ENCODE assay signal across 8 cellular contexts in the genomic region with DNA sequence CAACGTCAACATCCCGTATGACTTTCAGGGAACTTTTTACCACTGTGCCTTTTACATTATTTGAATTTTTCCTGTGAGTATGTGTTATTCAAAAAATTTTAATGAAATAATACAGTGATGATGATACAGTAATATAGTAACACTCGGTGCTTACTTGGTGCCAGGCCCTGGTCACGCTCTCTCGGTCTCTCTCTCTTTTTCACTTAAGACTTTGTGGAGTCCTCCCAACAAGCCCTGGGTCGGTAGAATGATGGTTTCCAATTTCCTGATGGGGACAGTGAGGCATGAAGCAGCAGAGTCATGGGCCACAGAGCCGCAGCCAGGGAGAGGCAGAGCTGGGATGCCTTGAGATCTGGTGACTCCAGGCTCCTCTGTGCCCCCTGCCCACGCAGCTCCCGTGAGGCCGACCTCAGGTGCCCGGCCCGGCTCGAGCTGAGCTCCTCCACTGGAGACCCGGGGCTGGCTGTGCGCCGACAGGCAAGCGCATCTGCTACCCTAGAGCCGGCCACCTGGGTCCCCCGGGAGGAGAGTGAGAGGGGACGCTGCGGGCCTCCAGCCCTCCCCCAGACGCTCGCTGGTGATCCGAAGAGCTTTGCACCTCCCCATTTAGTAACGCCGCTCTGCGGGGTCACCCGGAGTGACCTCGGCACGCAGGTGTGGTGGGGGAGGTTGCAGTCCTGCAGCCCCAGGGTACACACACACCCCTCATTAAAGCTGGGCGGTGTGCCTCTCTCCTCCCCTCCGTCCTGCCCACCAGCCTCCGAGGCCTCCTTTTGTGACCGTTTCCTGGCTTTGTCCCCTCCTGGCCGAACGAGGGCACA. TPM values are rescaled to one million over a fixed set of nuclear protein-coding genes. Genes with fewer than 3 reads are reported as not detected.
DNase-seq lines count a peak whose midpoint lies in the region; ATAC-seq, FAIRE-seq and TF ChIP-seq lines count a peak whose summit lies in the region.

No MANE protein-coding gene starts in this region.

- no peaks in the 10 kb centered on the region for H3K79me2 ChIP-seq in GM12878 (ENCODE audit: control insufficient read depth, insufficient read depth, low read length)

- BruUV-seq in GM12878 (replicated peaks; lab: Mats Ljungman, UMichigan) = no TSS peak

- H3K4me3 ChIP-seq in GM12878 = no peak overlapping the region

- no peak for TF ChIP-seq POLR2A in GM12878 (IDR thresholded peaks at IDR 0.05; ENCODE audit: low read depth, low read length)

- no peak overlapping the region for H2AFZ ChIP-seq in GM12878 (ENCODE audit: control insufficient read depth, low read depth, low read length)

- intact Hi-C loops in GM12878 (cut with micrococcal nuclease; ENCODE audit: unreplicated experiment) = no loop called here

- H3K4me2 ChIP-seq in GM12878 (ENCODE audit: control insufficient read depth, insufficient read depth) = no peak overlapping the region

- no peaks in the 10 kb centered on the region for H4K20me1 ChIP-seq in GM12878 (ENCODE audit: control insufficient read depth, insufficient read depth)

- TF ChIP-seq CTCF in GM12878 (IDR thresholded peaks at IDR 0.05 in 2 of 3, conservative IDR thresholded peaks at IDR 0.05 in 1 of 3; ENCODE audit: control insufficient read depth in 2 of 3, extremely low read depth in 1 of 3, insufficient read depth in 1 of 3, low read depth in 3 of 3, low read length in 3 of 3) = no peak

- no peak for TF ChIP-seq RAD21 in GM12878 (IDR thresholded peaks at IDR 0.05; ENCODE audit: insufficient read depth, low read depth, low read length)

- in situ Hi-C loops in GM12878 (cut with MboI) = no loop called here

- no peak for FAIRE-seq in GM12878 (lab: Jason Lieb, UNC)

- no peak for TF ChIP-seq EP300 in GM12878 (IDR thresholded peaks at IDR 0.05; ENCODE audit: borderline replicate concordance in 1 of 2, control insufficient read depth in 1 of 2, low read depth in 2 of 2, low read length in 2 of 2)

- SMC1A ChIA-PET in GM12878 (lab: Charles Lee; ENCODE audit: uncharacterized antibody, unreplicated experiment) = no interaction called here

- H3K36me3 ChIP-seq in GM12878 (ENCODE audit: control insufficient read depth in 2 of 2, insufficient read depth in 2 of 2, low read length in 1 of 2) = no peaks in the 10 kb centered on the region

- H3K27me3 ChIP-seq in GM12878 (replicated peaks in 1 of 2; ENCODE audit: control insufficient read depth in 2 of 2, insufficient read depth in 2 of 2, low read length in 1 of 2) = peaks cover 1 to 7% of the 10 kb centered on the region in 2 experiments; a peak in 3 of 4 replicates

- 4% methylated on average over 36 of the region's 36 CpGs for WGBS in GM12878 (ENCODE audit: insufficient coverage, insufficient replicate concordance, low lambda C conversion rate, missing lambda C conversion rate)

- H3K9me3 ChIP-seq in GM12878 (replicated peaks; ENCODE audit: control insufficient read depth, insufficient read depth, low read length) = no peaks in the 10 kb centered on the region

- DNase-seq in A172 (ENCODE audit: low spot score) (peak; percentile 86), HS-27A (ENCODE audit: low read depth) (peak; percentile 91), GM12878 (ENCODE audit: low read depth, low spot score) (no peak), kidney glomerular epithelial cell (lab: John Stamatoyannopoulos, UW) (peak; percentile 87)
- no peak for DNase-seq in NK-92 treated with Interleukin-12 subunit alpha and Interleukin-12 subunit beta, amount 100 ng/mL, for 24 hours (lab: John Stamatoyannopoulos, UW)

- H3K27ac ChIP-seq in GM12878 (ENCODE audit: control insufficient read depth, insufficient read depth) = no peak overlapping the region

- POLR2A ChIA-PET in GM12878 (lab: Charles Lee) = no interaction called here

- RAD21 ChIA-PET in GM12878 (lab: Charles Lee; ENCODE audit: unreplicated experiment) = no interaction called here

- peak; percentile 48 for ATAC-seq in GM12878
- no peak for ATAC-seq in GM18517 (IDR thresholded peaks at IDR 0.05; ENCODE audit: unreplicated experiment)
- no peak for ATAC-seq in HG02981 (IDR thresholded peaks at IDR 0.05; ENCODE audit: unreplicated experiment)
- no peak for ATAC-seq in HG02763 (IDR thresholded peaks at IDR 0.05; ENCODE audit: unreplicated experiment)

- H3K4me1 ChIP-seq in GM12878 (ENCODE audit: control insufficient read depth, insufficient read depth, low read length) = no peaks in the 10 kb centered on the region

- CTCF ChIA-PET in GM12878 (lab: Yijun Ruan, JAX) = interaction anchor here (0.6 to 0.9 kb wide), 2 partner anchors 25 to 82 kb away, joined by 3 read pairs; no protein-coding TSS in a partner anchor

- no peak overlapping the region for H3K9ac ChIP-seq in GM12878 (ENCODE audit: control insufficient read depth, insufficient read depth, low read length)

RNA-seq across cellular contexts. Expression of gene SBK3, which starts 4.4 kb away (rescaled TPM):
- total RNA-seq in A172 (2014; rRNA removed; shearing (Covaris generic)) = 0.19 and 0.81 TPM in 2 replicates
- not detected in 2 replicates for total RNA-seq in GM12878 (2013; cell fraction: nucleolus; rRNA removed)
- total RNA-seq in GM12878 (2014; rRNA removed) (not detected in 2 replicates), GM12878 (2014; rRNA removed; fragmentation: Illumina TruSeq; extraction: Trizol) (not detected in 2 replicates), GM12878 (2021) (not detected in 2 replicates)
- not detected for polyA plus RNA-seq in GM12878 (2011; ENCODE audit: low read depth)
- polyA plus RNA-seq in GM12878 (2011; rRNA removed) (not detected in 2 replicates), GM12878 (2014; fragmentation: Illumina TruSeq; extraction: Trizol) (not detected in 2 replicates), GM12878 (2014; fragmentation: Nextera tagmentation; extraction: Ambion mirVana) (not detected), GM12878 (2014; rRNA removed) (not detected in 2 replicates), GM12878 (2016; fragmentation: Nextera tagmentation; extraction: Ambion mirVana) (not detected)
- polyA plus RNA-seq in GM12878 (2011; cell fraction: cytosol; rRNA removed) = not detected in 2 replicates
- polyA plus RNA-seq in GM12878 (2011; cell fraction: nucleus; rRNA removed) = not detected in 2 replicates
- polyA plus RNA-seq in GM12878 (2012) = not detected in 2 replicates
- not detected in 2 replicates for polyA minus RNA-seq in GM12878 (2011; rRNA and poly(A)+ RNA removed)
- polyA minus RNA-seq in GM12878 (2011; cell fraction: cytosol; rRNA and poly(A)+ RNA removed) = 0.73 TPM in 1 of 2 replicates, not detected in the other
- not detected in 2 replicates for polyA minus RNA-seq in GM12878 (2011; cell fraction: nucleus; rRNA and poly(A)+ RNA removed)

RNA-seq across cellular contexts. Expression of gene SBK2, which starts 12.8 kb away (rescaled TPM):
- total RNA-seq in A172 (2014; rRNA removed; shearing (Covaris generic)) = 0.38 TPM in 1 of 2 replicates, not detected in the other
- not detected in 2 replicates for total RNA-seq in GM12878 (2013; cell fraction: nucleolus; rRNA removed)
- not detected in 2 replicates for total RNA-seq in GM12878 (2014; rRNA removed)
- total RNA-seq in GM12878 (2014; rRNA removed; fragmentation: Illumina TruSeq; extraction: Trizol) = not detected in 2 replicates
- not detected in 2 replicates for total RNA-seq in GM12878 (2021)
- polyA plus RNA-seq in GM12878 (2011; ENCODE audit: low read depth) = not detected
- not detected in 2 replicates for polyA plus RNA-seq in GM12878 (2011; rRNA removed)
- polyA plus RNA-seq in GM12878 (2011; cell fraction: cytosol; rRNA removed) = not detected in 2 replicates
- not detected in 2 replicates for polyA plus RNA-seq in GM12878 (2011; cell fraction: nucleus; rRNA removed)
- polyA plus RNA-seq in GM12878 (2012) = not detected in 2 replicates
- polyA plus RNA-seq in GM12878 (2014; fragmentation: Illumina TruSeq; extraction: Trizol) = not detected in 2 replicates
- not detected for polyA plus RNA-seq in GM12878 (2014; fragmentation: Nextera tagmentation; extraction: Ambion mirVana)
- not detected in 2 replicates for polyA plus RNA-seq in GM12878 (2014; rRNA removed)
- not detected for polyA plus RNA-seq in GM12878 (2016; fragmentation: Nextera tagmentation; extraction: Ambion mirVana)
- not detected in 2 replicates for polyA minus RNA-seq in GM12878 (2011; rRNA and poly(A)+ RNA removed)
- polyA minus RNA-seq in GM12878 (2011; cell fraction: cytosol; rRNA and poly(A)+ RNA removed) = not detected in 2 replicates
- not detected in 2 replicates for polyA minus RNA-seq in GM12878 (2011; cell fraction: nucleus; rRNA and poly(A)+ RNA removed)

RNA-seq across cellular contexts. Expression of gene ZNF579, which starts 30.9 kb away (rescaled TPM):
- 7.9 and 16.6 TPM in 2 replicates for total RNA-seq in A172 (2014; rRNA removed; shearing (Covaris generic))
- total RNA-seq in GM12878 (2013; cell fraction: nucleolus; rRNA removed) = 6.3 and 8.5 TPM in 2 replicates
- total RNA-seq in GM12878 (2014; rRNA removed) = 2.0 and 2.5 TPM in 2 replicates
- total RNA-seq in GM12878 (2014; rRNA removed; fragmentation: Illumina TruSeq; extraction: Trizol) = 1.2 and 1.4 TPM in 2 replicates
- total RNA-seq in GM12878 (2021) = 10.6 and 11.7 TPM in 2 replicates
- 0.52 TPM for polyA plus RNA-seq in GM12878 (2011; ENCODE audit: low read depth)
- polyA plus RNA-seq in GM12878 (2011; rRNA removed) = 1.1 and 1.6 TPM in 2 replicates
- polyA plus RNA-seq in GM12878 (2011; cell fraction: cytosol; rRNA removed) = 1.1 and 1.3 TPM in 2 replicates
- 15.2 and 37.1 TPM in 2 replicates for polyA plus RNA-seq in GM12878 (2011; cell fraction: nucleus; rRNA removed)
- polyA plus RNA-seq in GM12878 (2012) = 7.8 and 9.0 TPM in 2 replicates
- polyA plus RNA-seq in GM12878 (2014; fragmentation: Illumina TruSeq; extraction: Trizol) = 2.0 and 2.6 TPM in 2 replicates
- polyA plus RNA-seq in GM12878 (2014; fragmentation: Nextera tagmentation; extraction: Ambion mirVana) = under 1 TPM; 0.11 to 0.35 TPM
- polyA plus RNA-seq in GM12878 (2014; rRNA removed) = 5.2 and 7.5 TPM in 2 replicates
- polyA plus RNA-seq in GM12878 (2016; fragmentation: Nextera tagmentation; extraction: Ambion mirVana) = 1 to 10 TPM in 1 of 2 experiments, under 1 TPM in 1; 0.43 to 1.5 TPM
- 1.8 and 3.7 TPM in 2 replicates for polyA minus RNA-seq in GM12878 (2011; rRNA and poly(A)+ RNA removed)
- polyA minus RNA-seq in GM12878 (2011; cell fraction: cytosol; rRNA and poly(A)+ RNA removed) = 2.8 and 4.0 TPM in 2 replicates
- polyA minus RNA-seq in GM12878 (2011; cell fraction: nucleus; rRNA and poly(A)+ RNA removed) = 1.8 and 11.5 TPM in 2 replicates

RNA-seq across cellular contexts. Expression of gene FIZ1, which starts 49.6 kb away (rescaled TPM):
- 11.5 and 11.7 TPM in 2 replicates for total RNA-seq in A172 (2014; rRNA removed; shearing (Covaris generic))
- total RNA-seq in GM12878 (2013; cell fraction: nucleolus; rRNA removed) = 3.4 and 3.8 TPM in 2 replicates
- total RNA-seq in GM12878 (2014; rRNA removed) (4.6 and 5.0 TPM in 2 replicates), GM12878 (2014; rRNA removed; fragmentation: Illumina TruSeq; extraction: Trizol) (2.1 and 3.0 TPM in 2 replicates), GM12878 (2021) (14.6 and 16.8 TPM in 2 replicates)
- polyA plus RNA-seq in GM12878 (2011; ENCODE audit: low read depth) = 3.8 TPM
- polyA plus RNA-seq in GM12878 (2011; rRNA removed) (2.9 and 4.5 TPM in 2 replicates), GM12878 (2014; fragmentation: Illumina TruSeq; extraction: Trizol) (7.0 TPM in 2 replicates), GM12878 (2014; fragmentation: Nextera tagmentation; extraction: Ambion mirVana) (1 to 10 TPM in 1 of 2 experiments, under 1 TPM in 1; 0.60 to 1.5 TPM), GM12878 (2014; rRNA removed) (8.0 and 9.8 TPM in 2 replicates), GM12878 (2016; fragmentation: Nextera tagmentation; extraction: Ambion mirVana) (1 to 10 TPM; 1.4 to 3.9 TPM)
- polyA plus RNA-seq in GM12878 (2011; cell fraction: cytosol; rRNA removed) = 4.9 and 5.3 TPM in 2 replicates
- 7.8 and 9.2 TPM in 2 replicates for polyA plus RNA-seq in GM12878 (2011; cell fraction: nucleus; rRNA removed)
- 9.1 and 9.2 TPM in 2 replicates for polyA plus RNA-seq in GM12878 (2012)
- 1.5 and 2.9 TPM in 2 replicates for polyA minus RNA-seq in GM12878 (2011; rRNA and poly(A)+ RNA removed)
- 2.9 and 3.2 TPM in 2 replicates for polyA minus RNA-seq in GM12878 (2011; cell fraction: cytosol; rRNA and poly(A)+ RNA removed)
- polyA minus RNA-seq in GM12878 (2011; cell fraction: nucleus; rRNA and poly(A)+ RNA removed) = 1.5 and 3.6 TPM in 2 replicates

RNA-seq across cellular contexts. Expression of gene ZNF524, which starts 50.4 kb away (rescaled TPM):
- total RNA-seq in A172 (2014; rRNA removed; shearing (Covaris generic)) = 20.0 and 23.7 TPM in 2 replicates
- 10.3 and 13.5 TPM in 2 replicates for total RNA-seq in GM12878 (2013; cell fraction: nucleolus; rRNA removed)
- total RNA-seq in GM12878 (2014; rRNA removed) (15.6 and 18.6 TPM in 2 replicates), GM12878 (2014; rRNA removed; fragmentation: Illumina TruSeq; extraction: Trizol) (3.7 and 3.8 TPM in 2 replicates), GM12878 (2021) (14.7 and 17.2 TPM in 2 replicates)
- polyA plus RNA-seq in GM12878 (2011; ENCODE audit: low read depth) = 1.4 TPM
- polyA plus RNA-seq in GM12878 (2011; rRNA removed) (1.5 and 3.7 TPM in 2 replicates), GM12878 (2014; fragmentation: Illumina TruSeq; extraction: Trizol) (1.1 TPM in 1 of 2 replicates, not detected in the other), GM12878 (2014; fragmentation: Nextera tagmentation; extraction: Ambion mirVana) (under 1 TPM in 1 of 2 experiments, not detected in 1; 0.47 TPM), GM12878 (2014; rRNA removed) (13.9 and 15.0 TPM in 2 replicates), GM12878 (2016; fragmentation: Nextera tagmentation; extraction: Ambion mirVana) (10 to 100 TPM; 12.4 to 12.8 TPM)
- polyA plus RNA-seq in GM12878 (2011; cell fraction: cytosol; rRNA removed) = 7.5 and 14.6 TPM in 2 replicates
- 17.2 and 20.1 TPM in 2 replicates for polyA plus RNA-seq in GM12878 (2011; cell fraction: nucleus; rRNA removed)
- 7.8 and 10.7 TPM in 2 replicates for polyA plus RNA-seq in GM12878 (2012)
- polyA minus RNA-seq in GM12878 (2011; rRNA and poly(A)+ RNA removed) = 1.1 and 3.7 TPM in 2 replicates
- 4.4 and 6.4 TPM in 2 replicates for polyA minus RNA-seq in GM12878 (2011; cell fraction: cytosol; rRNA and poly(A)+ RNA removed)
- 4.2 and 6.7 TPM in 2 replicates for polyA minus RNA-seq in GM12878 (2011; cell fraction: nucleus; rRNA and poly(A)+ RNA removed)

Comparison
In these comparisons a context has a peak if more than half of its experiments do, and no peak if none do; other contexts are left out.
1. DNase-seq: peak in A172 (single experiment), HS-27A (single experiment) and kidney glomerular epithelial cell (single experiment); none in GM12878 (single experiment) and NK-92 treated with Interleukin-12 subunit alpha and Interleukin-12 subunit beta, amount 100 ng/mL, for 24 hours (single experiment).